ENCODE assay signal across 13 cellular contexts in the genomic region with DNA sequence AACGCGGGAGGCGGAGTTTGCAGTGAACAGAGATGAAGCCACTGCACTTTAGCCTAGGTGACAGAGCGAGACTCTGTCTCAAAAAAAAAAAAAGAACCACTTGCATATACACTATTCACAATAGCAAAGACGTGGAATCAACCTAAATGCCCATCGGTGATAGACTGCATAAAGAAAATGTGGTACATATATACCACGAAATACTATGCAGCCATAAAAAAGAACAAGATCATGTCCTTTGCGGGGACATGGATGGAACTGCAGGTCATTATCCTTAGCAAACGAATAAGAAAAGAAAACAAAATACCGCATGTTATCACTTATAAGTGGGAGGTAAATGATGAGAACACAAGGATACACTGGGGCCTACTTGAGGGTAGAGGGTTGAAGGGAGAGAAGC. TPM values are rescaled to one million over a fixed set of nuclear protein-coding genes. Genes with fewer than 3 reads are reported as not detected.
DNase-seq lines count a peak whose midpoint lies in the region; TF ChIP-seq lines count a peak whose summit lies in the region.
"Had no signal": no experiment of that assay in that cellular context is flagged by ENCODE, and none has a peak within 500 bp of the region (broad histone marks: within the 10 kb centered on the region; RNA-seq: fewer than 3 reads in every experiment).

No MANE protein-coding gene starts in this region.

- H3K36me3 ChIP-seq in ACC112 (ENCODE audit: insufficient read depth, low read length) (no peaks in the 10 kb centered on the region; the same call in 1 of the 2 replicates), PC-9 (ENCODE audit: low read depth) (peaks cover 67% of the 10 kb centered on the region)
- H3K36me3 ChIP-seq: BLaER1 had no signal

- no peak for TF ChIP-seq CTCF in PC-9 (conservative IDR thresholded peaks at IDR 0.05)

- peaks cover 95% of the 10 kb centered on the region for H3K79me2 ChIP-seq in ACC112 (ENCODE audit: control insufficient read depth, insufficient read depth, low read length, unreplicated experiment)
- peaks cover 99% of the 10 kb centered on the region for H3K79me2 ChIP-seq in PC-9 (ENCODE audit: low read depth)

- peaks cover 66% of the 10 kb centered on the region for H3F3A ChIP-seq in PC-9 (ENCODE audit: insufficient read depth, low read depth)

- intact Hi-C loops in PC-9 (cut with micrococcal nuclease; ENCODE audit: unreplicated experiment), result no loop called here

- POLR2A ChIA-PET in PC-9 (lab: Charles Lee; ENCODE audit: unreplicated experiment), result interaction anchor here (0.6 kb wide), 1 partner anchor 641 kb away, joined by 3 read pairs; no protein-coding TSS in a partner anchor

- CTCF ChIA-PET in PC-9 (lab: Charles Lee), result no interaction called here

- no peaks in the 10 kb centered on the region for H3K9me3 ChIP-seq in PC-9 (ENCODE audit: insufficient read depth, low read depth)
- H3K9me3 ChIP-seq: BLaER1 had no signal

- H3K27me3 ChIP-seq in ACC112 (ENCODE audit: insufficient read depth, low read length), result no peaks in the 10 kb centered on the region
- H3K27me3 ChIP-seq in PC-9 (ENCODE audit: insufficient read depth, low read depth), result no peaks in the 10 kb centered on the region
- H3K27me3 ChIP-seq: BLaER1 had no signal

- H2AFZ ChIP-seq in ACC112 (ENCODE audit: low read length, unreplicated experiment) (no peak overlapping the region), PC-9 (no peak overlapping the region)
- H2AFZ ChIP-seq: GM23338 had no signal

- no peaks in the 10 kb centered on the region for H3K9me2 ChIP-seq in PC-9 (ENCODE audit: insufficient read depth)

- H4K20me1 ChIP-seq in PC-9 (ENCODE audit: insufficient read depth), result no peaks in the 10 kb centered on the region
- H4K20me1 ChIP-seq: BLaER1 had no signal

- H3K4me3 ChIP-seq in ACC112 (ENCODE audit: low read depth, low read length), result no peak overlapping the region
- no peak overlapping the region for H3K4me3 ChIP-seq in PC-9
- H3K4me3 ChIP-seq: BLaER1, GM23338 had no signal

- H3K4me2 ChIP-seq in PC-9, result no peak overlapping the region
- H3K4me2 ChIP-seq: BLaER1, GM23338 had no signal

- DNase-seq in PC-9 (no peak), epithelial cell of prostate (ENCODE audit: low read depth, low spot score) (no peak), dermis blood vessel endothelial cell (no peak), retina (no peak)
- DNase-seq in stimulated activated CD4-positive, alpha-beta T cell treated with anti-CD3 and anti-CD28 coated beads, Interleukin-4, amount 100 ng/mL, for 24 hours, result no peak
- DNase-seq: CD4-positive, alpha-beta memory T cell; DMS153; DMS79; GDM1; HCEC 1CT had no signal

- no TSS peak for BruUV-seq in PC-9 (replicated peaks; lab: Mats Ljungman, UMichigan)

- H3K27ac ChIP-seq in ACC112 (ENCODE audit: low read depth, low read length) (peak overlapping the region; percentile 97; the same call in 1 of the 2 replicates), PC-9 (peak overlapping the region; percentile 36; the same call in 1 of the 2 replicates), epithelial cell of prostate (peak overlapping the region; percentile 94)
- H3K27ac ChIP-seq: BLaER1 had no signal

- H3K4me1 ChIP-seq in ACC112 (ENCODE audit: control insufficient read depth, insufficient read depth, low read length, unreplicated experiment) (peaks cover 85% of the 10 kb centered on the region), PC-9 (replicated peaks; ENCODE audit: insufficient read depth) (peaks cover 46% of the 10 kb centered on the region)
- H3K4me1 ChIP-seq: BLaER1 had no signal

RNA-seq across cellular contexts. Expression of a gene that starts 39.5 kb away (rescaled TPM):
- total RNA-seq in PC-9 (2021) (324 and 342 TPM in 2 replicates), dermis blood vessel endothelial cell (0.56 and 0.85 TPM in 2 replicates)
- total RNA-seq: CD4-positive, alpha-beta memory T cell had no signal

Comparison
In these comparisons a context has a peak if more than half of its experiments do, and no peak if none do; other contexts are left out.
1. H3K27ac ChIP-seq: peak in every context shown above with its lines; median percentile 97 in ACC112; 94 in epithelial cell of prostate; 36 in PC-9.
2. RNA of a gene that starts 39.5 kb away (total RNA-seq): 324 to 342 TPM in PC-9; 0.56 to 0.85 TPM in dermis blood vessel endothelial cell; every median in the first group is over 100 times any median in the second.